ENCODE assay signal across 12 cellular contexts in genomic region chr15:89749526-89749925, GRCh38. TPM values are rescaled to one million over a fixed set of nuclear protein-coding genes. Genes with fewer than 3 reads are reported as not detected.
DNase-seq lines count a peak whose midpoint lies in the region; ATAC-seq and TF ChIP-seq lines count a peak whose summit lies in the region.
"Had no signal": no experiment of that assay in that cellular context is flagged by ENCODE, and none has a peak within 500 bp of the region (broad histone marks: within the 10 kb centered on the region; RNA-seq: fewer than 3 reads in every experiment).

No MANE protein-coding gene starts in this region.

- H3K27ac ChIP-seq in CD4-positive, CD25-positive, alpha-beta regulatory T cell (ENCODE audit: insufficient read depth, low read length, poor library complexity, severe bottlenecking): no peak overlapping the region
- H3K27ac ChIP-seq in MM.1S (ENCODE audit: low read length) (no peak overlapping the region), coronary artery (no peak overlapping the region), neural progenitor cell (no peak overlapping the region), RWPE1 (no peak overlapping the region), smooth muscle cell (ENCODE audit: low read depth) (no peak overlapping the region)

- H2AFZ ChIP-seq in MM.1S (ENCODE audit: low read length) (peak overlapping the region; percentile 92), neural progenitor cell (replicated peaks) (peak overlapping the region; percentile 96), smooth muscle cell (ENCODE audit: low read depth) (no peak overlapping the region)

- H3F3A ChIP-seq in MM.1S (ENCODE audit: insufficient read depth, low read length) (no peaks in the 10 kb centered on the region), neural progenitor cell (ENCODE audit: low read depth) (peaks cover 11% of the 10 kb centered on the region), smooth muscle cell (ENCODE audit: low read depth) (no peaks in the 10 kb centered on the region)

- no peak overlapping the region for H3K27ac Mint-ChIP-seq in CD4-positive, CD25-positive, alpha-beta regulatory T cell
- H3K27ac Mint-ChIP-seq in neural progenitor cell: no peak overlapping the region

- H3K4me3 ChIP-seq in CD4-positive, CD25-positive, alpha-beta regulatory T cell (ENCODE audit: low read depth, low read length): no peak overlapping the region
- H3K4me3 ChIP-seq in MM.1S (ENCODE audit: low read length) (peak overlapping the region; percentile 76), coronary artery (peak overlapping the region; percentile 86), neural progenitor cell (no peak overlapping the region), smooth muscle cell (no peak overlapping the region)

- H3K9me2 ChIP-seq in MM.1S (replicated peaks; ENCODE audit: insufficient read depth, low read length): no peaks in the 10 kb centered on the region

- peaks cover 0 to 3% (median 0%) of the 10 kb centered on the region in 7 donors for H3K9me3 Mint-ChIP-seq in CD4-positive, CD25-positive, alpha-beta regulatory T cell
- no peaks in the 10 kb centered on the region for H3K9me3 Mint-ChIP-seq in neural progenitor cell

- H3K4me3 Mint-ChIP-seq in CD4-positive, CD25-positive, alpha-beta regulatory T cell: peak overlapping the region; percentile 50 to 91 (median 84)
- peak overlapping the region; percentile 72 for H3K4me3 Mint-ChIP-seq in neural progenitor cell

- CTCF ChIA-PET in RWPE1 (lab: Yijun Ruan, JAX): interaction anchor here (0.6 to 1.5 kb wide), 6 partner anchors 9 to 125 kb away, joined by 3 to 7 read pairs (median 3); no protein-coding TSS in a partner anchor

- H3K4me1 ChIP-seq in CD4-positive, CD25-positive, alpha-beta regulatory T cell (ENCODE audit: control insufficient read depth, insufficient read depth, low read length, poor library complexity, severe bottlenecking): peaks cover 12% of the 10 kb centered on the region
- H3K4me1 ChIP-seq in MM.1S (ENCODE audit: low read length): peaks cover 12% of the 10 kb centered on the region
- no peaks in the 10 kb centered on the region for H3K4me1 ChIP-seq in neural progenitor cell
- peaks cover 5% of the 10 kb centered on the region for H3K4me1 ChIP-seq in smooth muscle cell (ENCODE audit: low read depth)

- TF ChIP-seq CTCF in MM.1S (IDR thresholded peaks at IDR 0.05; ENCODE audit: low read length) (no peak), coronary artery (IDR thresholded peaks at IDR 0.05) (no peak), neural progenitor cell (IDR thresholded peaks at IDR 0.05) (no peak), RWPE1 (conservative IDR thresholded peaks at IDR 0.05; ENCODE audit: low read depth) (no peak), smooth muscle cell (IDR thresholded peaks at IDR 0.05; ENCODE audit: borderline replicate concordance, insufficient read depth, poor library complexity, severe bottlenecking) (no peak)

- H3K9me3 ChIP-seq in CD4-positive, CD25-positive, alpha-beta regulatory T cell (ENCODE audit: control insufficient read depth in 2 of 2, low read length in 2 of 2): no peaks in the 10 kb centered on the region
- H3K9me3 ChIP-seq in MM.1S (replicated peaks; ENCODE audit: insufficient read depth, low read length) (no peaks in the 10 kb centered on the region), neural progenitor cell (ENCODE audit: low read depth) (no peaks in the 10 kb centered on the region), smooth muscle cell (replicated peaks; ENCODE audit: low read depth) (no peaks in the 10 kb centered on the region)

- H3K4me2 ChIP-seq in MM.1S (ENCODE audit: low read depth, low read length): peak overlapping the region; percentile 99
- H3K4me2 ChIP-seq in neural progenitor cell: no peak overlapping the region
- H3K4me2 ChIP-seq in smooth muscle cell: no peak overlapping the region

- no peaks in the 10 kb centered on the region for H3K36me3 ChIP-seq in CD4-positive, CD25-positive, alpha-beta regulatory T cell (ENCODE audit: control insufficient read depth, insufficient read depth, low read length)
- H3K36me3 ChIP-seq in MM.1S (replicated peaks; ENCODE audit: insufficient read depth, low read length): no peaks in the 10 kb centered on the region
- H3K36me3 ChIP-seq in neural progenitor cell: no peaks in the 10 kb centered on the region
- no peaks in the 10 kb centered on the region for H3K36me3 ChIP-seq in smooth muscle cell (ENCODE audit: low read depth)

- H3K79me2 ChIP-seq in MM.1S (ENCODE audit: low read length) (peaks cover 4% of the 10 kb centered on the region), neural progenitor cell (ENCODE audit: low read depth) (no peaks in the 10 kb centered on the region), smooth muscle cell (ENCODE audit: low read depth) (no peaks in the 10 kb centered on the region)

- peaks cover 0 to 12% (median 3%) of the 10 kb centered on the region in 4 donors for H3K4me1 Mint-ChIP-seq in CD4-positive, CD25-positive, alpha-beta regulatory T cell
- H3K4me1 Mint-ChIP-seq in neural progenitor cell: peaks cover 3% of the 10 kb centered on the region

- ATAC-seq in CD4-positive, CD25-positive, alpha-beta regulatory T cell (ENCODE audit: low read depth in 2 of 2): no peak
- ATAC-seq in HG03175 (IDR thresholded peaks at IDR 0.05; ENCODE audit: unreplicated experiment): no peak

- peaks cover 37% of the 10 kb centered on the region for H3K27me3 Mint-ChIP-seq in CD4-positive, CD25-positive, alpha-beta regulatory T cell
- peaks cover 29% of the 10 kb centered on the region for H3K27me3 Mint-ChIP-seq in neural progenitor cell (ENCODE audit: insufficient read depth, low read depth)

- H3K27me3 ChIP-seq in CD4-positive, CD25-positive, alpha-beta regulatory T cell (ENCODE audit: control insufficient read depth, insufficient read depth, low read length): peaks cover 2% of the 10 kb centered on the region
- no peaks in the 10 kb centered on the region for H3K27me3 ChIP-seq in MM.1S (replicated peaks; ENCODE audit: insufficient read depth, low read length)
- H3K27me3 ChIP-seq in neural progenitor cell: peaks cover 95% of the 10 kb centered on the region
- H3K27me3 ChIP-seq in smooth muscle cell (ENCODE audit: low read depth): peaks cover 48% of the 10 kb centered on the region

- DNase-seq in CD4-positive, CD25-positive, alpha-beta regulatory T cell: no peak
- DNase-seq in MM.1S: no peak
- no peak for DNase-seq in coronary artery (ENCODE audit: low spot score)
- no peak for DNase-seq in neural progenitor cell (ENCODE audit: low spot score)
- no peak for DNase-seq in RWPE1 (ENCODE audit: low spot score)
- no peak for DNase-seq in smooth muscle cell (lab: John Stamatoyannopoulos, UW; ENCODE audit: unreplicated experiment)
- DNase-seq in GM19238 (ENCODE audit: insufficient read length, low spot score): no peak
- DNase-seq: activated gamma-delta T cell, NCI-H526 treated with DMSO at 0.1 percent for 48 hours had no signal

- WGBS in smooth muscle cell (ENCODE audit: low lambda C conversion rate): 73% methylated on average over 4 of the region's 4 CpGs

- H4K20me1 ChIP-seq in MM.1S (ENCODE audit: insufficient read depth, low read length) (no peaks in the 10 kb centered on the region), neural progenitor cell (ENCODE audit: low read depth) (peaks cover 14% of the 10 kb centered on the region), smooth muscle cell (ENCODE audit: low read depth) (no peaks in the 10 kb centered on the region)

- H3K36me3 Mint-ChIP-seq in CD4-positive, CD25-positive, alpha-beta regulatory T cell: no peaks in the 10 kb centered on the region
- H3K36me3 Mint-ChIP-seq in neural progenitor cell: no peaks in the 10 kb centered on the region

- H3K9ac ChIP-seq in MM.1S (ENCODE audit: low read length) (peak overlapping the region; percentile 80; the same call in 1 of the 2 replicates), neural progenitor cell (no peak overlapping the region), smooth muscle cell (ENCODE audit: low read depth) (no peak overlapping the region)

- POLR2A ChIA-PET in RWPE1 (lab: Yijun Ruan, JAX; ENCODE audit: low non-redundant PET): no interaction called here

RNA-seq across cellular contexts. Expression of gene MESP1, which starts 1.5 kb away (rescaled TPM):
- 0.37 TPM for total RNA-seq in CD4-positive, CD25-positive, alpha-beta regulatory T cell
- 1 to 10 TPM in 1 of 4 donors, under 1 TPM in 3; 0.20 to 1.9 (median 0.34) TPM for polyA plus RNA-seq in CD4-positive, CD25-positive, alpha-beta regulatory T cell
- total RNA-seq in neural progenitor cell (ENCODE audit: low replicate concordance): 0.31 TPM in 1 of 2 replicates, not detected in the other
- total RNA-seq in smooth muscle cell: not detected in 2 replicates
- 0.15 and 0.67 TPM in 2 replicates for polyA plus RNA-seq in smooth muscle cell

RNA-seq across cellular contexts. Expression of gene MESP2, which starts 26.6 kb away (rescaled TPM):
- not detected for total RNA-seq in CD4-positive, CD25-positive, alpha-beta regulatory T cell
- polyA plus RNA-seq in CD4-positive, CD25-positive, alpha-beta regulatory T cell: not detected
- total RNA-seq in neural progenitor cell (ENCODE audit: low replicate concordance): 0.19 TPM in 1 of 2 replicates, not detected in the other
- total RNA-seq in smooth muscle cell: not detected in 2 replicates
- 0.09 and 0.50 TPM in 2 replicates for polyA plus RNA-seq in smooth muscle cell
- total RNA-seq: renal cortical epithelial cell; T-helper 2 cell treated with Interferon-gamma antibody and Interleukin-4, amounts not matched to agents 100 ng/mL and 5 ng/mL, for 36 hours had no signal

RNA-seq across cellular contexts. Expression of gene WDR93, which starts 58.9 kb away (rescaled TPM):
- not detected for total RNA-seq in CD4-positive, CD25-positive, alpha-beta regulatory T cell
- polyA plus RNA-seq in CD4-positive, CD25-positive, alpha-beta regulatory T cell: not detected
- 0.51 and 0.62 TPM in 2 replicates for total RNA-seq in neural progenitor cell (ENCODE audit: low replicate concordance)
- total RNA-seq in smooth muscle cell: 0.13 TPM in 1 of 2 replicates, not detected in the other
- 0.80 TPM in 1 of 2 replicates, not detected in the other for polyA plus RNA-seq in smooth muscle cell
- total RNA-seq: T-helper 2 cell treated with Interferon-gamma antibody and Interleukin-4, amounts not matched to agents 100 ng/mL and 5 ng/mL, for 36 hours had no signal

RNA-seq across cellular contexts. Expression of gene PEX11A, which starts 59.0 kb away (rescaled TPM):
- 1.2 TPM for total RNA-seq in CD4-positive, CD25-positive, alpha-beta regulatory T cell
- polyA plus RNA-seq in CD4-positive, CD25-positive, alpha-beta regulatory T cell: 1 to 10 TPM in 3 of 4 donors, not detected in 1; 1.5 to 3.7 (median 1.9) TPM
- total RNA-seq in neural progenitor cell (ENCODE audit: low replicate concordance): 4.5 and 5.2 TPM in 2 replicates
- 4.7 and 9.0 TPM in 2 replicates for total RNA-seq in smooth muscle cell
- 3.8 and 5.6 TPM in 2 replicates for polyA plus RNA-seq in smooth muscle cell

Comparison
In these comparisons a context has a peak if more than half of its experiments do, and no peak if none do; other contexts are left out.
1. H3K4me3 ChIP-seq: peak in MM.1S (single experiment) and coronary artery (single experiment); none in CD4-positive, CD25-positive, alpha-beta regulatory T cell (single experiment), neural progenitor cell (single experiment) and smooth muscle cell (single experiment).